In genomic region chr22:34390400-34390799, GRCh38 we compare ENCODE assay signal across 18 cellular contexts.
DNase-seq lines count a peak whose midpoint lies in the region; ATAC-seq, FAIRE-seq and TF ChIP-seq lines count a peak whose summit lies in the region.
"Had no signal": no experiment of that assay in that cellular context is flagged by ENCODE, and none has a peak within 500 bp of the region (broad histone marks: within the 10 kb centered on the region; RNA-seq: fewer than 3 reads in every experiment).

No MANE protein-coding gene starts in this region.

- no peak overlapping the region for H2BK5ac ChIP-seq in H1 (ENCODE audit: low read depth, low read length)

- TF ChIP-seq EP300 in H1 (IDR thresholded peaks at IDR 0.05; ENCODE audit: borderline replicate concordance in 1 of 2, low read depth in 2 of 2, low read length in 2 of 2): no peak

- whole genome bisulfite sequencing in H1 (ENCODE audit: extremely low coverage in 1 of 2, insufficient coverage in 1 of 2, insufficient read length in 1 of 2, insufficient replicate concordance in 2 of 2, low coverage in 1 of 2, low lambda C conversion rate in 2 of 2, missing lambda C conversion rate in 1 of 2), 2 experiments: 54% methylated on average over 3 of the region's 3 CpGs; no CpG with 5 or more reads in 1 of the 2 experiments
- 43 to 53% methylated on average over 3 of the region's 3 CpGs for WGBS in aorta, 2 donors

- TF ChIP-seq RAD21 in H1 (IDR thresholded peaks at IDR 0.05 in 1 of 2, conservative IDR thresholded peaks at IDR 0.05 in 1 of 2; ENCODE audit: low read depth in 2 of 2, low read length in 2 of 2): peak; percentile 32 to 46; a peak in 3 of 4 replicates

- H3K9ac ChIP-seq in H1 (replicated peaks in 1 of 4; ENCODE audit: extremely low read depth in 1 of 4, low read depth in 3 of 4, low read length in 3 of 4) (no peak overlapping the region), neural progenitor cell (no peak overlapping the region)
- H3K9ac ChIP-seq: BLaER1 had no signal

- H3K4me1 Mint-ChIP-seq in GM23338 (no peaks in the 10 kb centered on the region), neural progenitor cell (no peaks in the 10 kb centered on the region)
- H3K4me1 Mint-ChIP-seq: CD14-positive monocyte; CD4-positive, alpha-beta memory T cell; IgD-negative memory B cell had no signal

- H2BK20ac ChIP-seq in H1 (ENCODE audit: low read length): no peak overlapping the region

- H3F3A ChIP-seq in GM23338 (replicated peaks; ENCODE audit: low read depth) (no peaks in the 10 kb centered on the region), neural progenitor cell (ENCODE audit: low read depth) (no peaks in the 10 kb centered on the region)

- H3K9me3 Mint-ChIP-seq in GM23338 (peaks cover 78% of the 10 kb centered on the region), neural progenitor cell (peaks cover 12% of the 10 kb centered on the region)

- no peak for TF ChIP-seq POLR2A in H1 (IDR thresholded peaks at IDR 0.05; ENCODE audit: control extremely low read depth in 1 of 2, low read depth in 2 of 2, low read length in 2 of 2)

- CTCF ChIA-PET in H1 (lab: Charles Lee; ENCODE audit: partially characterized antibody): interaction anchor here (0.7 to 2.0 kb wide), 6 partner anchors 11 to 634 kb away, joined by 3 to 10 read pairs (median 4); no protein-coding TSS in a partner anchor

- H2AK5ac ChIP-seq in H1 (ENCODE audit: low read depth, low read length): no peak overlapping the region

- H2AFZ ChIP-seq in GM23338 (no peak overlapping the region), H1 (ENCODE audit: low read length) (0 out of 2 replicates have a peak overlapping the region, but pooled peaks have one; percentile 24), neural progenitor cell (replicated peaks) (no peak overlapping the region)

- H3K27me3 Mint-ChIP-seq in GM23338 (ENCODE audit: insufficient read depth, low read depth, poor library complexity): peaks cover 2% of the 10 kb centered on the region
- no peaks in the 10 kb centered on the region for H3K27me3 Mint-ChIP-seq in neural progenitor cell (ENCODE audit: insufficient read depth, low read depth)
- H3K27me3 Mint-ChIP-seq: CD4-positive, alpha-beta memory T cell had no signal

- no peak overlapping the region for H3K4ac ChIP-seq in H1 (replicated peaks; ENCODE audit: insufficient read length, low read depth, low read length)

- no peak overlapping the region for H4K91ac ChIP-seq in H1 (replicated peaks; ENCODE audit: insufficient read length, low read length)

- H3K23ac ChIP-seq in H1 (ENCODE audit: insufficient read length): no peak overlapping the region

- no peak overlapping the region for H3K4me3 ChIP-seq in GM23338
- no peak overlapping the region for H3K4me3 ChIP-seq in H1 (ENCODE audit: extremely low read depth in 1 of 4, insufficient read depth in 2 of 4, low read depth in 3 of 4, low read length in 4 of 4)
- no peak overlapping the region for H3K4me3 ChIP-seq in neural progenitor cell
- no peak overlapping the region for H3K4me3 ChIP-seq in aorta (ENCODE audit: low read length in 2 of 2)
- H3K4me3 ChIP-seq: BLaER1, GM12878 had no signal

- H4K5ac ChIP-seq in H1 (ENCODE audit: insufficient read length, low read depth, low read length): no peak overlapping the region

- no peak for FAIRE-seq in H1 (lab: Jason Lieb, UNC)
- FAIRE-seq: GM12878, H54, HepG2, HTR-8/SVneo had no signal

- no peaks in the 10 kb centered on the region for H3K9me3 ChIP-seq in H1 (ENCODE audit: insufficient read depth in 2 of 2, low read depth in 1 of 2, low read length in 1 of 2)
- H3K9me3 ChIP-seq in neural progenitor cell (ENCODE audit: low read depth): no peaks in the 10 kb centered on the region
- H3K9me3 ChIP-seq in aorta (ENCODE audit: control insufficient read depth, low read length): no peaks in the 10 kb centered on the region

- H3K9me2 ChIP-seq in GM23338 (ENCODE audit: insufficient read depth): no peaks in the 10 kb centered on the region

- peaks cover 10% of the 10 kb centered on the region; the same call in 1 of the 3 replicates for H3K36me3 Mint-ChIP-seq in GM23338 (ENCODE audit: low read depth)
- no peaks in the 10 kb centered on the region for H3K36me3 Mint-ChIP-seq in neural progenitor cell
- H3K36me3 Mint-ChIP-seq: CD14-positive monocyte; CD4-positive, alpha-beta memory T cell; IgD-negative memory B cell had no signal

- TF ChIP-seq CTCF in GM23338 (conservative IDR thresholded peaks at IDR 0.05; ENCODE audit: low read depth in 2 of 2) (peak; percentile 26 to 28; a peak in 3 of 4 replicates), H1 (IDR thresholded peaks at IDR 0.05; ENCODE audit: control extremely low read depth in 1 of 3, insufficient read depth in 1 of 3, low read depth in 1 of 3, low read length in 3 of 3) (peak in 2 of 3 experiments; percentile 5 to 26; a peak in 1 of 4 replicates), neural progenitor cell (IDR thresholded peaks at IDR 0.05) (peak; percentile 24)

- H3K4me2 ChIP-seq in GM23338: no peak overlapping the region
- no peak overlapping the region for H3K4me2 ChIP-seq in H1 (ENCODE audit: insufficient read depth in 1 of 2, low read depth in 2 of 2, low read length in 2 of 2)
- no peak overlapping the region for H3K4me2 ChIP-seq in neural progenitor cell
- H3K4me2 ChIP-seq: BLaER1 had no signal

- H3K27me3 ChIP-seq in GM23338 (ENCODE audit: insufficient read depth): no peaks in the 10 kb centered on the region
- H3K27me3 ChIP-seq in H1 (replicated peaks in 1 of 4; ENCODE audit: control insufficient read depth in 3 of 4, extremely low read depth in 1 of 4, insufficient read depth in 3 of 4, low read length in 3 of 4): no peaks in the 10 kb centered on the region
- no peaks in the 10 kb centered on the region for H3K27me3 ChIP-seq in neural progenitor cell
- H3K27me3 ChIP-seq in aorta (ENCODE audit: control insufficient read depth in 1 of 2, insufficient read depth in 2 of 2, low read length in 1 of 2): no peaks in the 10 kb centered on the region
- H3K27me3 ChIP-seq: BLaER1 had no signal

- intact Hi-C loops in aorta (cut with DNase I): no loop called here

- H3K79me2 ChIP-seq in GM23338 (replicated peaks; ENCODE audit: insufficient read depth) (no peaks in the 10 kb centered on the region), H1 (ENCODE audit: control insufficient read depth in 1 of 2, insufficient read depth in 2 of 2, low read length in 2 of 2) (no peaks in the 10 kb centered on the region), neural progenitor cell (ENCODE audit: low read depth) (no peaks in the 10 kb centered on the region)

- H3K36me3 ChIP-seq in GM23338 (ENCODE audit: insufficient read depth) (no peaks in the 10 kb centered on the region), H1 (ENCODE audit: control insufficient read depth in 2 of 4, insufficient read depth in 4 of 4, low read length in 3 of 4) (no peaks in the 10 kb centered on the region), neural progenitor cell (no peaks in the 10 kb centered on the region), aorta (ENCODE audit: control insufficient read depth in 1 of 2, insufficient read depth in 2 of 2, low read length in 1 of 2) (no peaks in the 10 kb centered on the region)
- H3K36me3 ChIP-seq: BLaER1 had no signal

- H4K20me1 ChIP-seq in GM23338 (replicated peaks; ENCODE audit: insufficient read depth) (no peaks in the 10 kb centered on the region), H1 (replicated peaks in 1 of 2; ENCODE audit: control insufficient read depth in 1 of 2, insufficient read depth in 2 of 2, low read length in 2 of 2) (no peaks in the 10 kb centered on the region), neural progenitor cell (ENCODE audit: low read depth) (no peaks in the 10 kb centered on the region)
- H4K20me1 ChIP-seq: BLaER1 had no signal

- no peak overlapping the region for H3K14ac ChIP-seq in H1 (ENCODE audit: insufficient read length)

- H2BK12ac ChIP-seq in H1 (ENCODE audit: low read depth, low read length): no peak overlapping the region

- H3K56ac ChIP-seq in H1 (replicated peaks; ENCODE audit: insufficient read length, low read depth, low read length): no peak overlapping the region

- no peaks in the 10 kb centered on the region for H3K4me1 ChIP-seq in GM23338 (ENCODE audit: insufficient read depth)
- H3K4me1 ChIP-seq in H1 (replicated peaks in 1 of 4; ENCODE audit: control insufficient read depth in 3 of 4, insufficient read depth in 4 of 4, low read length in 3 of 4): no peaks in the 10 kb centered on the region
- H3K4me1 ChIP-seq in neural progenitor cell: no peaks in the 10 kb centered on the region
- H3K4me1 ChIP-seq in aorta (ENCODE audit: control insufficient read depth in 1 of 2, insufficient read depth in 2 of 2, low read length in 2 of 2): no peaks in the 10 kb centered on the region
- H3K4me1 ChIP-seq: BLaER1 had no signal

- H3K27ac Mint-ChIP-seq in GM23338 (no peak overlapping the region), neural progenitor cell (no peak overlapping the region)
- H3K27ac Mint-ChIP-seq: CD14-positive monocyte; CD4-positive, alpha-beta memory T cell; IgD-negative memory B cell had no signal

- H2BK15ac ChIP-seq in H1 (ENCODE audit: low read length): no peak overlapping the region

- DNase-seq in GM23338 (ENCODE audit: low spot score) (peak; percentile 60), NCI-H82 treated with DMSO at 0.1 percent for 48 hours (lab: John Stamatoyannopoulos, UW; ENCODE audit: unreplicated experiment) (peak; percentile 1), H1 (ENCODE audit: low read depth in 1 of 2, low spot score in 2 of 2) (peak in 1 of 2 experiments; percentile 46), neural progenitor cell (ENCODE audit: low spot score) (peak; percentile 6), aorta (no peak), globus pallidus (ENCODE audit: low spot score) (no peak), NCI-H146 treated with DMSO at 0.1 percent for 48 hours (lab: John Stamatoyannopoulos, UW; ENCODE audit: unreplicated experiment) (no peak)
- DNase-seq: 8988T; CD4-positive, alpha-beta memory T cell; DMS153; DMS79 treated with DMSO at 0.1 percent for 48 hours had no signal

- no peak overlapping the region for H3K18ac ChIP-seq in H1 (ENCODE audit: extremely low read depth, low read length)

- H3K79me1 ChIP-seq in H1 (ENCODE audit: low read depth, low read length): no peaks in the 10 kb centered on the region

- POLR2A ChIA-PET in H1 (lab: Charles Lee; ENCODE audit: partially characterized antibody): no interaction called here

- no peak overlapping the region for H2BK120ac ChIP-seq in H1 (replicated peaks; ENCODE audit: low read depth, low read length)

- H3K23me2 ChIP-seq in H1 (ENCODE audit: low read depth, low read length): no peaks in the 10 kb centered on the region

- H3K4me3 Mint-ChIP-seq in GM23338 (no peak overlapping the region), neural progenitor cell (no peak overlapping the region)
- H3K4me3 Mint-ChIP-seq: CD14-positive monocyte; CD4-positive, alpha-beta memory T cell; IgD-negative memory B cell had no signal

- peak; percentile 57 for ATAC-seq in GM23338
- no peak for ATAC-seq in aorta (ENCODE audit: low FRiP score)
- ATAC-seq: GM12878, HepG2 had no signal

- H4K8ac ChIP-seq in H1 (ENCODE audit: extremely low read depth, insufficient read depth, low read length): no peak overlapping the region

- H3K27ac ChIP-seq in GM23338 (ENCODE audit: low read depth) (no peak overlapping the region), H1 (ENCODE audit: low read depth, low read length) (no peak overlapping the region), neural progenitor cell (no peak overlapping the region), aorta (ENCODE audit: low read depth in 1 of 2, low read length in 2 of 2) (no peak overlapping the region)
- H3K27ac ChIP-seq: BLaER1 had no signal

TF ChIP-seq in H1, 55 proteins besides CTCF, POLR2A, EP300 and RAD21 (continues in another document):
- TF ChIP-seq TAF7 (optimal IDR thresholded peaks at IDR 0.05; ENCODE audit: borderline replicate concordance, low read depth, low read length): no peak

Comparison
In these comparisons a context has a peak if more than half of its experiments do, and no peak if none do; other contexts are left out.
1. DNase-seq: peak in GM23338 (single experiment), NCI-H82 treated with DMSO at 0.1 percent for 48 hours (single experiment) and neural progenitor cell (single experiment); none in aorta (0 of 2), globus pallidus (single experiment) and NCI-H146 treated with DMSO at 0.1 percent for 48 hours (single experiment).
2. Peak in every context shown above with its lines, with median percentiles within 50 percentile points of each other: CTCF ChIP-seq.